ENCODE assay signal across 8 cellular contexts in the genomic region with DNA sequence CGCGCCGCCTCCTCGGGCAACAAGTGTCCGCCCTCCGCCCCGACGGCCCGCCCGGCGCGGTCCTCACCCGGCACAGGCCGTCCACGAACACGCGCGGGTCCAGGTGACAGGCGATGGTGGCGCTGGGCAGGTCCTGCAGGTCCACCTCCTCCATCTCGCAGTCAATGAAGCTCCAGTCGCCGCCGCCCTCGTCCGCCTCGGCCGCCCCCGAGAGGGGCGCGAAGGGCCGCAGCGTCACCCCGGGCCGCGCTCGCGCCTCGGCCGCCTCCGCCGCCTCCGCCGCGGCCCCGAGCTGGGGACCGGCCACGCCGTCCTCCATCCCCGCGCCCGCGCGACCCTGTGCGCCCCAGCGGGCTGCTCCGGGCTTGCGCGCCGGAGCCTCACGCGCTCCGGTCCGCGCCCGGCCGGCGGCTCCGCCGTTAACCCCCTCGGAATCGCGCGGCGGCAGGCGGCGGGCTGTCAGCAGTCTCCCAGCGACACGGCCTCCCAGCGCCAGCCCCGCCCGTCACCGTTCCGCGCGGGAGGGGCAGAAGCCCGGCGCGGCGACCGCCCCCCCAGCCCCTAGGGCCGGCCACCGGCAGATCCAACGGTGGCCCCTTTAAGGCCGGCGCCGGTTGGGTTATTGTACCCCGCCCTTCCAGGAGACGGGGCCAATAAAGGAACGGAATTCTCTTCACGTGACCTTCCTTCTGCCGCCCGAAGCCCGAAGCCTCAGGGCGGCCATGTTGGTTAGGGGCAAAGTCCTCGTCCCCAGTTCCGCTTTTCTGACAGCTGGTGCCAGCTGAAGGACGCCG. TPM values are rescaled to one million over a fixed set of nuclear protein-coding genes. Genes with fewer than 3 reads are reported as not detected.
DNase-seq lines count a peak whose midpoint lies in the region; ATAC-seq and TF ChIP-seq lines count a peak whose summit lies in the region.

A gene (minus strand): TSS at position 421 of the 794 bp plus-strand sequence. CDS start 102 bp downstream, at position 319.

- H4K8ac ChIP-seq in IMR-90 (ENCODE audit: low read depth in 2 of 2, low read length in 2 of 2): peak within 1 kb of the TSS; percentile 81 to 92

- H3K9me3 ChIP-seq in IMR-90 (ENCODE audit: control insufficient read depth, insufficient read depth, low read length): no peaks in the 10 kb centered on the region
- H3K9me3 ChIP-seq in mononuclear cell (ENCODE audit: low read depth, low read length): no peaks in the 10 kb centered on the region

- no peak for TF ChIP-seq POLR2A in IMR-90 (IDR thresholded peaks at IDR 0.05; ENCODE audit: low read depth, low read length)

- no TSS peak for BruUV-seq in IMR-90 (replicated peaks; lab: Mats Ljungman, UMichigan)

- peak within 1 kb of the TSS; percentile 82; the same call in 1 of the 2 replicates for H3K4ac ChIP-seq in IMR-90 (ENCODE audit: low read depth, low read length)

- peak within 1 kb of the TSS; percentile 72 for H3K27ac ChIP-seq in IMR-90 (ENCODE audit: insufficient read depth, low read length)

- H4K5ac ChIP-seq in IMR-90 (ENCODE audit: low read depth, low read length): peak within 1 kb of the TSS; percentile 71; the same call in 1 of the 2 replicates

- H3K18ac ChIP-seq in IMR-90 (ENCODE audit: low read depth, low read length): no peak within 1 kb of the TSS

- peak within 1 kb of the TSS; percentile 70 for H2BK5ac ChIP-seq in IMR-90 (ENCODE audit: low read depth, low read length, poor library complexity, severe bottlenecking)

- dilution Hi-C loops in IMR-90 (cut with HindIII; ENCODE audit: low sequenced_read_pairs, unreplicated experiment): no loop called here

- ATAC-seq in GM21529 (IDR thresholded peaks at IDR 0.05; ENCODE audit: unreplicated experiment): peak; percentile 95
- ATAC-seq in IMR-90 (ENCODE audit: low read depth): peak; percentile 97

- H3K14ac ChIP-seq in IMR-90 (replicated peaks; ENCODE audit: low read depth, low read length): 0 out of 2 replicates have a peak within 1 kb of the TSS, but pooled peaks have one; percentile 63

- H3K4me1 ChIP-seq in IMR-90 (ENCODE audit: control insufficient read depth, insufficient read depth, low read length) (peaks cover 2% of the 10 kb centered on the region; the same call in 1 of the 2 replicates), mononuclear cell (ENCODE audit: insufficient read depth, low read length) (peaks cover 38% of the 10 kb centered on the region)

- H2BK120ac ChIP-seq in IMR-90 (ENCODE audit: low read depth, low read length): peak within 1 kb of the TSS; percentile 82; the same call in 1 of the 2 replicates

- DNase-seq in DMS114 treated with DMSO at 0.1 percent for 48 hours (lab: John Stamatoyannopoulos, UW; ENCODE audit: unreplicated experiment): peak; percentile 82
- peak; percentile 91 for DNase-seq in IMR-90
- peak; percentile 81 for DNase-seq in OCI-M2 (lab: John Stamatoyannopoulos, UW; ENCODE audit: unreplicated experiment)
- peak; percentile 82 for DNase-seq in activated T-cell treated with anti-CD3 and anti-CD28 coated beads for 48 hours (ENCODE audit: low read depth)
- peak; percentile 95 for DNase-seq in epithelial cell of esophagus (ENCODE audit: low read depth)
- DNase-seq in stimulated activated CD8-positive, alpha-beta memory T cell treated with anti-CD3 and anti-CD28 coated beads, Interleukin-2, amount 100 ng/mL, for 48 hours (ENCODE audit: low read depth in 2 of 2): peak; percentile 74 to 76

- peak within 1 kb of the TSS; percentile 99 for H2AFZ ChIP-seq in IMR-90 (replicated peaks; ENCODE audit: low read length, poor library complexity)

- no peaks in the 10 kb centered on the region for H4K20me1 ChIP-seq in IMR-90 (ENCODE audit: insufficient read depth, low read length)

- H3K36me3 ChIP-seq in IMR-90 (ENCODE audit: control insufficient read depth, insufficient read depth, low read length): no peaks in the 10 kb centered on the region

- CTCF ChIA-PET in IMR-90 (lab: Yijun Ruan, JAX): interaction anchor here (2.1 kb wide), 1 partner anchor 12 kb away, joined by 8 read pairs; no protein-coding TSS in a partner anchor

- H3K56ac ChIP-seq in IMR-90 (ENCODE audit: extremely low read depth, insufficient read depth, low read length): no peak within 1 kb of the TSS

- POLR2A ChIA-PET in IMR-90 (lab: Charles Lee; ENCODE audit: unreplicated experiment): no interaction called here

- H4K91ac ChIP-seq in IMR-90 (ENCODE audit: insufficient read depth, low read depth, low read length): peak within 1 kb of the TSS; percentile 84

- 0% methylated on average over 32 of the region's 109 CpGs; no CpG with 5 or more reads in 1 of the 2 experiments for WGBS in IMR-90 (ENCODE audit: extremely low coverage in 2 of 2, insufficient read length in 1 of 2), 2 experiments

- no peak within 1 kb of the TSS for H2BK20ac ChIP-seq in IMR-90 (ENCODE audit: low read depth, low read length)

- no peak for TF ChIP-seq RAD21 in IMR-90 (IDR thresholded peaks at IDR 0.05; ENCODE audit: low read length)

- in situ Hi-C loops in IMR-90 (cut with MboI; ENCODE audit: low sequenced_read_pairs): loop anchor here (25.0 kb wide), 1 partner anchor 703 kb away; a partner anchor contains a TSS

- peak within 1 kb of the TSS; percentile 51 for H2AK9ac ChIP-seq in IMR-90 (replicated peaks; ENCODE audit: low read depth, low read length, poor library complexity)

- 0 out of 3 replicates have a peak within 1 kb of the TSS, but pooled peaks have one; percentile 53 for H2BK15ac ChIP-seq in IMR-90 (ENCODE audit: low read depth, low read length)

- H3K9ac ChIP-seq in IMR-90 (ENCODE audit: low read depth, low read length): peak within 1 kb of the TSS; percentile 82

- H3K4me3 ChIP-seq in IMR-90 (ENCODE audit: insufficient read depth, low read depth, low read length) (peak within 1 kb of the TSS; percentile 63), epithelial cell of esophagus (ENCODE audit: low read length) (peak within 1 kb of the TSS; percentile 68), mononuclear cell (ENCODE audit: low read length) (peak within 1 kb of the TSS; percentile 70)

- peaks cover 7% of the 10 kb centered on the region for H3K27me3 ChIP-seq in IMR-90 (ENCODE audit: control insufficient read depth, insufficient read depth, low read length)
- no peaks in the 10 kb centered on the region for H3K27me3 ChIP-seq in mononuclear cell (ENCODE audit: insufficient read depth, low read length)

- H3K79me1 ChIP-seq in IMR-90 (ENCODE audit: low read depth in 1 of 2, low read length in 2 of 2): peaks cover 9 to 23% of the 10 kb centered on the region in 2 experiments; a peak in 3 of 4 replicates

- H3K9me1 ChIP-seq in IMR-90 (ENCODE audit: insufficient read depth, low read length): 0 out of 2 replicates have a peak, but pooled peaks cover 5% of the 10 kb centered on the region

- no peak within 1 kb of the TSS; the same call in 1 of the 2 replicates for H3K23ac ChIP-seq in IMR-90 (ENCODE audit: low read depth, low read length)

- intact Hi-C loops in IMR-90 (cut with micrococcal nuclease): loop anchor here (1.0 kb wide), 1 partner anchor 90 kb away; no protein-coding TSS in a partner anchor

- TF ChIP-seq CTCF in IMR-90 (conservative IDR thresholded peaks at IDR 0.05; ENCODE audit: low read depth, low read length) (no peak), epithelial cell of esophagus (IDR thresholded peaks at IDR 0.05; ENCODE audit: insufficient read depth, low read depth, low read length, missing control alignments) (no peak)

- H2AK5ac ChIP-seq in IMR-90 (ENCODE audit: low read depth, low read length): no peak within 1 kb of the TSS

- H3K4me2 ChIP-seq in IMR-90 (ENCODE audit: low read depth, low read length): peak within 1 kb of the TSS; percentile 94

TF ChIP-seq in IMR-90, 13 proteins besides CTCF, POLR2A, EP300 and RAD21:
- TF ChIP-seq CEBPB (IDR thresholded peaks at IDR 0.05; ENCODE audit: low read depth, low read length) (no peak), MAZ (IDR thresholded peaks at IDR 0.05; ENCODE audit: borderline replicate concordance, low read depth, low read length) (peak; percentile 86), FOS (IDR thresholded peaks at IDR 0.05; ENCODE audit: low read depth, low read length) (0 out of 2 replicates have a peak, but pooled peaks have one; percentile 8), CHD1 (IDR thresholded peaks at IDR 0.05; ENCODE audit: low read depth, low read length) (no peak), BHLHE40 (IDR thresholded peaks at IDR 0.05; ENCODE audit: low read depth, low read length) (peak; percentile 8; the same call in 1 of the 2 replicates), NFE2L2 (IDR thresholded peaks at IDR 0.05; ENCODE audit: low read depth, low read length) (no peak), RCOR1 (IDR thresholded peaks at IDR 0.05; ENCODE audit: insufficient replicate concordance, low read length) (no peak), MXI1 (IDR thresholded peaks at IDR 0.05; ENCODE audit: borderline replicate concordance, low read depth, low read length) (peak; percentile 16; the same call in 1 of the 2 replicates), RFX5 (IDR thresholded peaks at IDR 0.05; ENCODE audit: low read depth, low read length) (no peak)
- TF ChIP-seq, protein P1, sequence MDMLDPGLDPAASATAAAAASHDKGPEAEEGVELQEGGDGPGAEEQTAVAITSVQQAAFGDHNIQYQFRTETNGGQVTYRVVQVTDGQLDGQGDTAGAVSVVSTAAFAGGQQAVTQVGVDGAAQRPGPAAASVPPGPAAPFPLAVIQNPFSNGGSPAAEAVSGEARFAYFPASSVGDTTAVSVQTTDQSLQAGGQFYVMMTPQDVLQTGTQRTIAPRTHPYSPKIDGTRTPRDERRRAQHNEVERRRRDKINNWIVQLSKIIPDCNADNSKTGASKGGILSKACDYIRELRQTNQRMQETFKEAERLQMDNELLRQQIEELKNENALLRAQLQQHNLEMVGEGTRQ (IDR thresholded peaks at IDR 0.05; ENCODE audit: low read depth, low read length): peak; percentile 99

RNA-seq across cellular contexts. Expression of the gene that starts here (rescaled TPM):
- total RNA-seq in IMR-90 (2012; rRNA removed) (175 and 183 TPM in 2 replicates), mononuclear cell (6.2 TPM)
- polyA plus RNA-seq in IMR-90 (2012; rRNA removed): 43.0 and 53.5 TPM in 2 replicates
- polyA plus RNA-seq in IMR-90 (2012; cell fraction: cytosol; rRNA removed): 13.6 and 13.7 TPM in 2 replicates
- polyA plus RNA-seq in IMR-90 (2012; cell fraction: nucleus; rRNA removed; ENCODE audit: low replicate concordance): 32.6 and 64.1 TPM in 2 replicates

Comparison
In these comparisons a context has a peak if more than half of its experiments do, and no peak if none do; other contexts are left out.
1. Peak in every context shown above with its lines: DNase-seq, ATAC-seq, H3K4me3 ChIP-seq and H3K27ac ChIP-seq.
2. RNA of the gene that starts here (total RNA-seq): 175 to 183 TPM in IMR-90; 6.2 TPM in mononuclear cell (single experiment); every median in the first group is over 10 times any median in the second.